In the genomic region with DNA sequence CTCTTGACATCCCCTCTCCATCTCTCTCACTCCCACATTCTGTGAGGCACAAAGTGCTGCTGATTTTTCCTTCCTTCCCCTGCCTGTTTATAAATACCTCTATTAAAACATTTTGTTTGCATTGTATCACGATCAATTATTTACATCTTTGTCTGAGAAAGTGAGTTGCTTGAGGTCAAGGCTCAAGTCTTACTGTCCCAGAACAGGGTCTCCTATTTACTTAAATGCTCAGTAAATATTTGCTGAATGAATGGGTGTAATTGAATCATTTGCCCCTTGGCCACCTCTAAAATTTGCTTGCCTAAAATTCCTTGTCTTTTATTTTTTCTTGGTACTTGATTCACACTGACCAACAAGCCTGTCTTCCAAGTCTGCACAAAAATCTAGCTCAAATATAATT, we compare ENCODE assay signal across 1 cellular context.
TF ChIP-seq lines count a peak whose summit lies in the region.

No MANE protein-coding gene starts in this region.

TF ChIP-seq in A549, 52 proteins besides CTCF, POLR2A, EP300 and RAD21:
- TF ChIP-seq BHLHE40 (IDR thresholded peaks at IDR 0.05; ENCODE audit: low read depth, low read length) (no peak), FOSL2 (IDR thresholded peaks at IDR 0.05) (no peak), FOSL2 (CRISPR knock-in tag; IDR thresholded peaks at IDR 0.05) (0 out of 2 replicates have a peak, but pooled peaks have one; percentile 23), NPAS2 (CRISPR knock-in tag; IDR thresholded peaks at IDR 0.05; ENCODE audit: borderline replicate concordance) (no peak), PHF8 (IDR thresholded peaks at IDR 0.05; ENCODE audit: borderline replicate concordance, low read depth) (no peak), GATA3 (IDR thresholded peaks at IDR 0.05; ENCODE audit: borderline replicate concordance) (peak; percentile 40; the same call in 1 of the 2 replicates), NFE2L2 (conservative IDR thresholded peaks at IDR 0.05; ENCODE audit: low read length) (no peak)
- TF ChIP-seq, protein P1, sequence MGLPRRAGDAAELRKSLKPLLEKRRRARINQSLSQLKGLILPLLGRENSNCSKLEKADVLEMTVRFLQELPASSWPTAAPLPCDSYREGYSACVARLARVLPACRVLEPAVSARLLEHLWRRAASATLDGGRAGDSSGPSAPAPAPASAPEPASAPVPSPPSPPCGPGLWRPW (IDR thresholded peaks at IDR 0.05), result no peak
